Comparison of ENCODE assay signal across 1 cellular context in the genomic region with DNA sequence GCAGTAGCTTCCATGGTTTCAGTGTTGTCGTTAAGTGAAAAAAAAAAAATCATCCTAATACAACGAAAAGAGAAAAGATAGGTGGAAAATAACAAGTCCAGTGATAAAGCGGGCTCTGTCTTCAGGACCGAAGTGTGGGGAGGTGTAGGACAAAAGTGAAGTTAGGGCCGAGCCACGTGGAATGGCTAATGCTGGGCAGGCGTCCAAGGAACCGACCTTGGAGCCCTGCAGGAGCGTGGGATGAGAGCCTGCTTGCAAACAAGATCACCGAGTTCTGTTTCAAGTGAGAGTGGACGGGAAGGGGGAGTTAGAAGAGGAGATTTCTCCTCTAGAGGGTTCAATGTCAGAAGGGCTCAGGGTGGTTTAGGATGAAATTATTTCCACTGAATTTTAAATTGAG.
A peak's percentile ranks its signal among the peaks of the same experiment; 100 is the strongest.
TF ChIP-seq lines count a peak whose summit lies in the region.

No MANE protein-coding gene starts in this region.

TF ChIP-seq in K562, 482 proteins besides CTCF, POLR2A, EP300 and RAD21 (continued from another document):
- TF ChIP-seq, protein P1, sequence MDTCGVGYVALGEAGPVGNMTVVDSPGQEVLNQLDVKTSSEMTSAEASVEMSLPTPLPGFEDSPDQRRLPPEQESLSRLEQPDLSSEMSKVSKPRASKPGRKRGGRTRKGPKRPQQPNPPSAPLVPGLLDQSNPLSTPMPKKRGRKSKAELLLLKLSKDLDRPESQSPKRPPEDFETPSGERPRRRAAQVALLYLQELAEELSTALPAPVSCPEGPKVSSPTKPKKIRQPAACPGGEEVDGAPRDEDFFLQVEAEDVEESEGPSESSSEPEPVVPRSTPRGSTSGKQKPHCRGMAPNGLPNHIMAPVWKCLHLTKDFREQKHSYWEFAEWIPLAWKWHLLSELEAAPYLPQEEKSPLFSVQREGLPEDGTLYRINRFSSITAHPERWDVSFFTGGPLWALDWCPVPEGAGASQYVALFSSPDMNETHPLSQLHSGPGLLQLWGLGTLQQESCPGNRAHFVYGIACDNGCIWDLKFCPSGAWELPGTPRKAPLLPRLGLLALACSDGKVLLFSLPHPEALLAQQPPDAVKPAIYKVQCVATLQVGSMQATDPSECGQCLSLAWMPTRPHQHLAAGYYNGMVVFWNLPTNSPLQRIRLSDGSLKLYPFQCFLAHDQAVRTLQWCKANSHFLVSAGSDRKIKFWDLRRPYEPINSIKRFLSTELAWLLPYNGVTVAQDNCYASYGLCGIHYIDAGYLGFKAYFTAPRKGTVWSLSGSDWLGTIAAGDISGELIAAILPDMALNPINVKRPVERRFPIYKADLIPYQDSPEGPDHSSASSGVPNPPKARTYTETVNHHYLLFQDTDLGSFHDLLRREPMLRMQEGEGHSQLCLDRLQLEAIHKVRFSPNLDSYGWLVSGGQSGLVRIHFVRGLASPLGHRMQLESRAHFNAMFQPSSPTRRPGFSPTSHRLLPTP (IDR thresholded peaks at IDR 0.05; ENCODE audit: borderline replicate concordance, extremely low read depth, insufficient read length): no peak
- TF ChIP-seq EGR1 (conservative IDR thresholded peaks at IDR 0.05) (0 out of 2 replicates have a peak, but pooled peaks have one; percentile 7), ZNF311 (CRISPR knock-in tag; IDR thresholded peaks at IDR 0.05) (no peak), FOXJ3 (CRISPR knock-in tag; IDR thresholded peaks at IDR 0.05) (no peak), MTA2 (IDR thresholded peaks at IDR 0.05; ENCODE audit: low read depth) (no peak), PHTF2 (CRISPR knock-in tag; IDR thresholded peaks at IDR 0.05) (no peak), TCF7L2 (IDR thresholded peaks at IDR 0.05; ENCODE audit: low read depth, low read length) (no peak), MYBL2 (IDR thresholded peaks at IDR 0.05; ENCODE audit: low read depth) (no peak), MYBL2 (CRISPR knock-in tag; IDR thresholded peaks at IDR 0.05; ENCODE audit: borderline replicate concordance) (no peak), RFX5 (IDR thresholded peaks at IDR 0.05; ENCODE audit: low read depth, low read length) (no peak), NUFIP1 (IDR thresholded peaks at IDR 0.05; ENCODE audit: partially characterized antibody) (no peak), CBX8 (IDR thresholded peaks at IDR 0.05; ENCODE audit: borderline replicate concordance, extremely low read depth, low read depth, low read length, poor library complexity, severe bottlenecking) (no peak), DIDO1 (tag; IDR thresholded peaks at IDR 0.05; ENCODE audit: low read depth) (no peak), ZNF133 (CRISPR knock-in tag; IDR thresholded peaks at IDR 0.05) (no peak), SPI1 (IDR thresholded peaks at IDR 0.05; ENCODE audit: borderline replicate concordance, low read depth, low read length) (no peak), EHMT2 (IDR thresholded peaks at IDR 0.05) (no peak), TCF7 (IDR thresholded peaks at IDR 0.05; ENCODE audit: borderline replicate concordance) (no peak), PHF20 (IDR thresholded peaks at IDR 0.05; ENCODE audit: partially characterized antibody) (no peak), PHB2 (IDR thresholded peaks at IDR 0.05; ENCODE audit: low read depth) (no peak)
- TF ChIP-seq, protein P2, sequence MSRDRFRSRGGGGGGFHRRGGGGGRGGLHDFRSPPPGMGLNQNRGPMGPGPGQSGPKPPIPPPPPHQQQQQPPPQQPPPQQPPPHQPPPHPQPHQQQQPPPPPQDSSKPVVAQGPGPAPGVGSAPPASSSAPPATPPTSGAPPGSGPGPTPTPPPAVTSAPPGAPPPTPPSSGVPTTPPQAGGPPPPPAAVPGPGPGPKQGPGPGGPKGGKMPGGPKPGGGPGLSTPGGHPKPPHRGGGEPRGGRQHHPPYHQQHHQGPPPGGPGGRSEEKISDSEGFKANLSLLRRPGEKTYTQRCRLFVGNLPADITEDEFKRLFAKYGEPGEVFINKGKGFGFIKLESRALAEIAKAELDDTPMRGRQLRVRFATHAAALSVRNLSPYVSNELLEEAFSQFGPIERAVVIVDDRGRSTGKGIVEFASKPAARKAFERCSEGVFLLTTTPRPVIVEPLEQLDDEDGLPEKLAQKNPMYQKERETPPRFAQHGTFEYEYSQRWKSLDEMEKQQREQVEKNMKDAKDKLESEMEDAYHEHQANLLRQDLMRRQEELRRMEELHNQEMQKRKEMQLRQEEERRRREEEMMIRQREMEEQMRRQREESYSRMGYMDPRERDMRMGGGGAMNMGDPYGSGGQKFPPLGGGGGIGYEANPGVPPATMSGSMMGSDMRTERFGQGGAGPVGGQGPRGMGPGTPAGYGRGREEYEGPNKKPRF (IDR thresholded peaks at IDR 0.05; ENCODE audit: low read depth, low read length): no peak
- TF ChIP-seq, protein P3, sequence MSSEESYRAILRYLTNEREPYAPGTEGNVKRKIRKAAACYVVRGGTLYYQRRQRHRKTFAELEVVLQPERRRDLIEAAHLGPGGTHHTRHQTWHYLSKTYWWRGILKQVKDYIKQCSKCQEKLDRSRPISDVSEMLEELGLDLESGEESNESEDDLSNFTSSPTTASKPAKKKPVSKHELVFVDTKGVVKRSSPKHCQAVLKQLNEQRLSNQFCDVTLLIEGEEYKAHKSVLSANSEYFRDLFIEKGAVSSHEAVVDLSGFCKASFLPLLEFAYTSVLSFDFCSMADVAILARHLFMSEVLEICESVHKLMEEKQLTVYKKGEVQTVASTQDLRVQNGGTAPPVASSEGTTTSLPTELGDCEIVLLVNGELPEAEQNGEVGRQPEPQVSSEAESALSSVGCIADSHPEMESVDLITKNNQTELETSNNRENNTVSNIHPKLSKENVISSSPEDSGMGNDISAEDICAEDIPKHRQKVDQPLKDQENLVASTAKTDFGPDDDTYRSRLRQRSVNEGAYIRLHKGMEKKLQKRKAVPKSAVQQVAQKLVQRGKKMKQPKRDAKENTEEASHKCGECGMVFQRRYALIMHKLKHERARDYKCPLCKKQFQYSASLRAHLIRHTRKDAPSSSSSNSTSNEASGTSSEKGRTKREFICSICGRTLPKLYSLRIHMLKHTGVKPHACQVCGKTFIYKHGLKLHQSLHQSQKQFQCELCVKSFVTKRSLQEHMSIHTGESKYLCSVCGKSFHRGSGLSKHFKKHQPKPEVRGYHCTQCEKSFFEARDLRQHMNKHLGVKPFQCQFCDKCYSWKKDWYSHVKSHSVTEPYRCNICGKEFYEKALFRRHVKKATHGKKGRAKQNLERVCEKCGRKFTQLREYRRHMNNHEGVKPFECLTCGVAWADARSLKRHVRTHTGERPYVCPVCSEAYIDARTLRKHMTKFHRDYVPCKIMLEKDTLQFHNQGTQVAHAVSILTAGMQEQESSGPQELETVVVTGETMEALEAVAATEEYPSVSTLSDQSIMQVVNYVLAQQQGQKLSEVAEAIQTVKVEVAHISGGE (CRISPR knock-in tag; IDR thresholded peaks at IDR 0.05): no peak
- TF ChIP-seq, protein P4, sequence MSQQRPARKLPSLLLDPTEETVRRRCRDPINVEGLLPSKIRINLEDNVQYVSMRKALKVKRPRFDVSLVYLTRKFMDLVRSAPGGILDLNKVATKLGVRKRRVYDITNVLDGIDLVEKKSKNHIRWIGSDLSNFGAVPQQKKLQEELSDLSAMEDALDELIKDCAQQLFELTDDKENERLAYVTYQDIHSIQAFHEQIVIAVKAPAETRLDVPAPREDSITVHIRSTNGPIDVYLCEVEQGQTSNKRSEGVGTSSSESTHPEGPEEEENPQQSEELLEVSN (IDR thresholded peaks at IDR 0.05; ENCODE audit: borderline replicate concordance in 1 of 2, extremely low read depth in 1 of 2, insufficient read depth in 1 of 2, insufficient read length in 1 of 2, low read depth in 1 of 2, low read length in 1 of 2, poor library complexity in 1 of 2, severe bottlenecking in 1 of 2): peak in 1 of 2 experiments; percentile 13
- TF ChIP-seq, protein P5, sequence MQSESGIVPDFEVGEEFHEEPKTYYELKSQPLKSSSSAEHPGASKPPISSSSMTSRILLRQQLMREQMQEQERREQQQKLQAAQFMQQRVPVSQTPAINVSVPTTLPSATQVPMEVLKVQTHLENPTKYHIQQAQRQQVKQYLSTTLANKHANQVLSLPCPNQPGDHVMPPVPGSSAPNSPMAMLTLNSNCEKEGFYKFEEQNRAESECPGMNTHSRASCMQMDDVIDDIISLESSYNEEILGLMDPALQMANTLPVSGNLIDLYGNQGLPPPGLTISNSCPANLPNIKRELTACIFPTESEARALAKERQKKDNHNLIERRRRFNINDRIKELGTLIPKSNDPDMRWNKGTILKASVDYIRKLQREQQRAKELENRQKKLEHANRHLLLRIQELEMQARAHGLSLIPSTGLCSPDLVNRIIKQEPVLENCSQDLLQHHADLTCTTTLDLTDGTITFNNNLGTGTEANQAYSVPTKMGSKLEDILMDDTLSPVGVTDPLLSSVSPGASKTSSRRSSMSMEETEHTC (IDR thresholded peaks at IDR 0.05): no peak
- TF ChIP-seq, protein P6, sequence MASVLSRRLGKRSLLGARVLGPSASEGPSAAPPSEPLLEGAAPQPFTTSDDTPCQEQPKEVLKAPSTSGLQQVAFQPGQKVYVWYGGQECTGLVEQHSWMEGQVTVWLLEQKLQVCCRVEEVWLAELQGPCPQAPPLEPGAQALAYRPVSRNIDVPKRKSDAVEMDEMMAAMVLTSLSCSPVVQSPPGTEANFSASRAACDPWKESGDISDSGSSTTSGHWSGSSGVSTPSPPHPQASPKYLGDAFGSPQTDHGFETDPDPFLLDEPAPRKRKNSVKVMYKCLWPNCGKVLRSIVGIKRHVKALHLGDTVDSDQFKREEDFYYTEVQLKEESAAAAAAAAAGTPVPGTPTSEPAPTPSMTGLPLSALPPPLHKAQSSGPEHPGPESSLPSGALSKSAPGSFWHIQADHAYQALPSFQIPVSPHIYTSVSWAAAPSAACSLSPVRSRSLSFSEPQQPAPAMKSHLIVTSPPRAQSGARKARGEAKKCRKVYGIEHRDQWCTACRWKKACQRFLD (CRISPR knock-in tag; IDR thresholded peaks at IDR 0.05): no peak
- TF ChIP-seq, protein P7, sequence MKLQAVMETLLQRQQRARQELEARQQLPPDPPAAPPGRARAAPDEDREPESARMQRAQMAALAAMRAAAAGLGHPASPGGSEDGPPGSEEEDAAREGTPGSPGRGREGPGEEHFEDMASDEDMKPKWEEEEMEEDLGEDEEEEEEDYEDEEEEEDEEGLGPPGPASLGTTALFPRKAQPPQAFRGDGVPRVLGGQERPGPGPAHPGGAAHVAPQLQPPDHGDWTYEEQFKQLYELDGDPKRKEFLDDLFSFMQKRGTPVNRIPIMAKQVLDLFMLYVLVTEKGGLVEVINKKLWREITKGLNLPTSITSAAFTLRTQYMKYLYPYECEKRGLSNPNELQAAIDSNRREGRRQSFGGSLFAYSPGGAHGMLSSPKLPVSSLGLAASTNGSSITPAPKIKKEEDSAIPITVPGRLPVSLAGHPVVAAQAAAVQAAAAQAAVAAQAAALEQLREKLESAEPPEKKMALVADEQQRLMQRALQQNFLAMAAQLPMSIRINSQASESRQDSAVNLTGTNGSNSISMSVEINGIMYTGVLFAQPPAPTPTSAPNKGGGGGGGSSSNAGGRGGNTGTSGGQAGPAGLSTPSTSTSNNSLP (IDR thresholded peaks at IDR 0.05; ENCODE audit: borderline replicate concordance, low read depth, low read length): no peak
- TF ChIP-seq, protein P8, sequence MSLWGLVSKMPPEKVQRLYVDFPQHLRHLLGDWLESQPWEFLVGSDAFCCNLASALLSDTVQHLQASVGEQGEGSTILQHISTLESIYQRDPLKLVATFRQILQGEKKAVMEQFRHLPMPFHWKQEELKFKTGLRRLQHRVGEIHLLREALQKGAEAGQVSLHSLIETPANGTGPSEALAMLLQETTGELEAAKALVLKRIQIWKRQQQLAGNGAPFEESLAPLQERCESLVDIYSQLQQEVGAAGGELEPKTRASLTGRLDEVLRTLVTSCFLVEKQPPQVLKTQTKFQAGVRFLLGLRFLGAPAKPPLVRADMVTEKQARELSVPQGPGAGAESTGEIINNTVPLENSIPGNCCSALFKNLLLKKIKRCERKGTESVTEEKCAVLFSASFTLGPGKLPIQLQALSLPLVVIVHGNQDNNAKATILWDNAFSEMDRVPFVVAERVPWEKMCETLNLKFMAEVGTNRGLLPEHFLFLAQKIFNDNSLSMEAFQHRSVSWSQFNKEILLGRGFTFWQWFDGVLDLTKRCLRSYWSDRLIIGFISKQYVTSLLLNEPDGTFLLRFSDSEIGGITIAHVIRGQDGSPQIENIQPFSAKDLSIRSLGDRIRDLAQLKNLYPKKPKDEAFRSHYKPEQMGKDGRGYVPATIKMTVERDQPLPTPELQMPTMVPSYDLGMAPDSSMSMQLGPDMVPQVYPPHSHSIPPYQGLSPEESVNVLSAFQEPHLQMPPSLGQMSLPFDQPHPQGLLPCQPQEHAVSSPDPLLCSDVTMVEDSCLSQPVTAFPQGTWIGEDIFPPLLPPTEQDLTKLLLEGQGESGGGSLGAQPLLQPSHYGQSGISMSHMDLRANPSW (CRISPR knock-in tag; IDR thresholded peaks at IDR 0.05): no peak
- TF ChIP-seq, protein P9, sequence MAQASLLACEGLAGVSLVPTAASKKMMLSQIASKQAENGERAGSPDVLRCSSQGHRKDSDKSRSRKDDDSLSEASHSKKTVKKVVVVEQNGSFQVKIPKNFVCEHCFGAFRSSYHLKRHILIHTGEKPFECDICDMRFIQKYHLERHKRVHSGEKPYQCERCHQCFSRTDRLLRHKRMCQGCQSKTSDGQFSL (CRISPR knock-in tag; IDR thresholded peaks at IDR 0.05): no peak
- TF ChIP-seq, protein P9 (tag; IDR thresholded peaks at IDR 0.05): no peak
- TF ChIP-seq, protein P10, sequence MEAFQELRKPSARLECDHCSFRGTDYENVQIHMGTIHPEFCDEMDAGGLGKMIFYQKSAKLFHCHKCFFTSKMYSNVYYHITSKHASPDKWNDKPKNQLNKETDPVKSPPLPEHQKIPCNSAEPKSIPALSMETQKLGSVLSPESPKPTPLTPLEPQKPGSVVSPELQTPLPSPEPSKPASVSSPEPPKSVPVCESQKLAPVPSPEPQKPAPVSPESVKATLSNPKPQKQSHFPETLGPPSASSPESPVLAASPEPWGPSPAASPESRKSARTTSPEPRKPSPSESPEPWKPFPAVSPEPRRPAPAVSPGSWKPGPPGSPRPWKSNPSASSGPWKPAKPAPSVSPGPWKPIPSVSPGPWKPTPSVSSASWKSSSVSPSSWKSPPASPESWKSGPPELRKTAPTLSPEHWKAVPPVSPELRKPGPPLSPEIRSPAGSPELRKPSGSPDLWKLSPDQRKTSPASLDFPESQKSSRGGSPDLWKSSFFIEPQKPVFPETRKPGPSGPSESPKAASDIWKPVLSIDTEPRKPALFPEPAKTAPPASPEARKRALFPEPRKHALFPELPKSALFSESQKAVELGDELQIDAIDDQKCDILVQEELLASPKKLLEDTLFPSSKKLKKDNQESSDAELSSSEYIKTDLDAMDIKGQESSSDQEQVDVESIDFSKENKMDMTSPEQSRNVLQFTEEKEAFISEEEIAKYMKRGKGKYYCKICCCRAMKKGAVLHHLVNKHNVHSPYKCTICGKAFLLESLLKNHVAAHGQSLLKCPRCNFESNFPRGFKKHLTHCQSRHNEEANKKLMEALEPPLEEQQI (IDR thresholded peaks at IDR 0.05): no peak
TF ChIP-seq in K562: peak in this region for 6.
